In the genomic region with DNA sequence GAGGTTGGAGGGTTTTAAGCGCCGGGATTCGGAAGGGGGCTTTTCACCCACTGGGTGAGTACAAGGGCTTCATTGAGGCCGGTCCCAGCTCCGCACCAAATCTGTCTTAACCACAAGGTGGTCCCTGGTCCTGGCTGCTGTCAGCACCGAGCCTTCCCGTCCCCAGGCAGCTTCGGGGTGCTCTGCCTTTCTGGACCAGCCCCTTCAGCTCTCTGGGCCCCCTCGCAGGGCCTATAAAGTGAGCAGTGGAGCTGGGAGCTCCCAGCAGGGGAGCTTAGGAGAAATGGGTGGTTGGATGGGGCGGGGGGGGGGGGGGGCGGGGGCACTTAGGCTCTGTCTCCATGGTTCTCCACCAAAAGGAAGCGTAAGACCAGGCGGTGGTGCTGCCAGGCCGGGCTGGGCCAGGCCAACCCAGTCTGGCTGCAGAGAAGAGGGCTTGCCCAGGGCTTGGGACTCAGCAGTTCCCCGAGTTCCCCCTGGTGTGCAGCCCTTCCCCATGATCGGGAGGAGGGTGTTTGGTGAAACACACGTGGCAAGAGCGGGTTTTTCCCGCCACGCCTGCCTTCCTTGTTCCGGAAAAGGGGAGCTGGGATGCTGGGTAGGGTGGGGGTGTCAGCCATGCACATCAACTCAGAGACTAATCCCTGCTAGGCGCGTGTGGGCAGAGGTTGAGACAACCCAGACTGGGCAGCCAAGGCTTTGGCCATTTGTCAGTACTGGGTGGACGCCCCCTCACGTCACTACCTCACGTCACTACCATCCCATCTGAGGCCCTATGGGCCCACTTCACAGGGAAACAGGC, we compare ENCODE assay signal across 10 cellular contexts. TPM values are rescaled to one million over a fixed set of nuclear protein-coding genes. Genes with fewer than 3 reads are reported as not detected.
DNase-seq lines count a peak whose midpoint lies in the region; FAIRE-seq and TF ChIP-seq lines count a peak whose summit lies in the region.
"Had no signal": no experiment of that assay in that cellular context is flagged by ENCODE, and none has a peak within 500 bp of the region (broad histone marks: within the 10 kb centered on the region; RNA-seq: fewer than 3 reads in every experiment).

No MANE protein-coding gene starts in this region.

- TF ChIP-seq RAD21 in neural cell (conservative IDR thresholded peaks at IDR 0.05), result no peak

- H3K4me2 ChIP-seq in endothelial cell of umbilical vein (ENCODE audit: insufficient read depth, low read length), result peak overlapping the region; percentile 7
- no peak overlapping the region for H3K4me2 ChIP-seq in neural cell (ENCODE audit: low read length)

- no peaks in the 10 kb centered on the region for H3F3A ChIP-seq in neural cell (ENCODE audit: insufficient read depth, low read length, poor library complexity, severe bottlenecking)

- H3K9ac ChIP-seq in endothelial cell of umbilical vein (replicated peaks; ENCODE audit: extremely low read depth, insufficient read depth, low read length) (peak overlapping the region; percentile 82), neural cell (ENCODE audit: low read length) (no peak overlapping the region)

- DNase-seq in AG04449 (ENCODE audit: low read depth, low spot score) (no peak), LNCaP clone FGC (ENCODE audit: low read depth) (no peak), endothelial cell of umbilical vein (ENCODE audit: low read depth, low spot score) (no peak), D721Med (ENCODE audit: insufficient read length, low spot score) (no peak), NOMO-1 treated with dmso at 0.1 percent for 144 hours (lab: John Stamatoyannopoulos, UW; ENCODE audit: unreplicated experiment) (no peak), immature natural killer cell (no peak), hippocampal formation (lab: John Stamatoyannopoulos, UW) (no peak)
- DNase-seq: NCI-H2081 treated with DMSO at 0.1 percent for 48 hours had no signal

- H3K4me1 ChIP-seq in endothelial cell of umbilical vein (ENCODE audit: control insufficient read depth, extremely low read depth, insufficient read depth, low read length), result peaks cover 5% of the 10 kb centered on the region

- H3K27me3 ChIP-seq in endothelial cell of umbilical vein (ENCODE audit: control insufficient read depth in 2 of 2, insufficient read depth in 2 of 2, low read length in 2 of 2) (peaks cover 8 to 14% of the 10 kb centered on the region in 2 experiments), neural cell (ENCODE audit: insufficient read depth, low read depth, low read length) (peaks cover 31% of the 10 kb centered on the region)

- no peaks in the 10 kb centered on the region for H3K36me3 Mint-ChIP-seq in immature natural killer cell

- H3K4me3 Mint-ChIP-seq in immature natural killer cell, result no peak overlapping the region

- no peak for FAIRE-seq in endothelial cell of umbilical vein (lab: Jason Lieb, UNC)
- no peak for FAIRE-seq in D721Med (lab: Jason Lieb, UNC)
- FAIRE-seq: bronchial epithelial cell had no signal

- POLR2A ChIA-PET in AG04449 (lab: Yijun Ruan, JAX), result interaction anchor here (0.6 to 2.2 kb wide), 3 partner anchors 15 to 104 kb away, joined by 3 to 17 read pairs (median 3); no protein-coding TSS in a partner anchor
- POLR2A ChIA-PET in endothelial cell of umbilical vein (lab: Charles Lee), result interaction anchor here (0.6 kb wide), 1 partner anchor 655 kb away, joined by 3 read pairs; no protein-coding TSS in a partner anchor

- H3K36me3 ChIP-seq in endothelial cell of umbilical vein (ENCODE audit: control insufficient read depth in 2 of 2, extremely low read depth in 1 of 2, insufficient read depth in 2 of 2, low read length in 2 of 2) (no peaks in the 10 kb centered on the region), neural cell (ENCODE audit: insufficient read depth, low read length) (no peaks in the 10 kb centered on the region)

- no peak overlapping the region for H3K27ac Mint-ChIP-seq in immature natural killer cell

- no peaks in the 10 kb centered on the region for H3K9me3 Mint-ChIP-seq in immature natural killer cell

- intact Hi-C loops in endothelial cell of umbilical vein (cut with micrococcal nuclease), result loop anchor here (5.0 kb wide), 1 partner anchor 46 kb away; no protein-coding TSS in a partner anchor

- CTCF ChIA-PET in AG04449 (lab: Yijun Ruan, JAX) (interaction anchor here (0.9 to 3.9 kb wide), 9 partner anchors 12 to 85 kb away, joined by 3 to 19 read pairs (median 5); no protein-coding TSS in a partner anchor), endothelial cell of umbilical vein (lab: Charles Lee) (interaction anchor here (0.6 to 1.0 kb wide), 2 partner anchors 27 to 942 kb away, joined by 3 read pairs; no protein-coding TSS in a partner anchor)

- no peaks in the 10 kb centered on the region for H3K79me2 ChIP-seq in endothelial cell of umbilical vein (ENCODE audit: control insufficient read depth, insufficient read depth, low read length)
- no peaks in the 10 kb centered on the region for H3K79me2 ChIP-seq in neural cell (replicated peaks; ENCODE audit: insufficient read depth, low read length)

- no peaks in the 10 kb centered on the region for H3K9me1 ChIP-seq in endothelial cell of umbilical vein (replicated peaks; ENCODE audit: control insufficient read depth, extremely low read depth, insufficient read depth, low read length)

- BruUV-seq in endothelial cell of umbilical vein (replicated peaks; lab: Mats Ljungman, UMichigan), result no TSS peak

- peak overlapping the region; percentile 49 for H3K4me3 ChIP-seq in AG04449 (ENCODE audit: low read depth, low read length)
- H3K4me3 ChIP-seq in LNCaP clone FGC (ENCODE audit: low read depth, low read length), result peak overlapping the region; percentile 32; the same call in 1 of the 2 replicates
- peak overlapping the region; percentile 33 to 44 (median 33) for H3K4me3 ChIP-seq in endothelial cell of umbilical vein (replicated peaks in 1 of 3; ENCODE audit: insufficient read depth in 1 of 3, low read depth in 1 of 3, low read length in 3 of 3)
- H3K4me3 ChIP-seq in neural cell (ENCODE audit: low read length), result peak overlapping the region; percentile 60

- H3K27me3 Mint-ChIP-seq in immature natural killer cell (ENCODE audit: low read depth in 3 of 3), result peaks cover 4 to 12% (median 5%) of the 10 kb centered on the region in 3 donors

- no peak for TF ChIP-seq CTCF in AG04449 (IDR thresholded peaks at IDR 0.05; ENCODE audit: insufficient read depth, low read length, missing control alignments)
- TF ChIP-seq CTCF in LNCaP clone FGC (IDR thresholded peaks at IDR 0.05; ENCODE audit: control insufficient read depth, extremely low read depth, insufficient read depth), result no peak
- TF ChIP-seq CTCF in endothelial cell of umbilical vein (IDR thresholded peaks at IDR 0.05; ENCODE audit: extremely low read depth in 1 of 2, insufficient read depth in 1 of 2, low read depth in 1 of 2, low read length in 2 of 2), result no peak
- TF ChIP-seq CTCF in neural cell (IDR thresholded peaks at IDR 0.05; ENCODE audit: poor library complexity, severe bottlenecking), result no peak
- no peak for TF ChIP-seq CTCF in D721Med (IDR thresholded peaks at IDR 0.05; ENCODE audit: insufficient read depth, missing control alignments)

- H2AFZ ChIP-seq in endothelial cell of umbilical vein (ENCODE audit: low read depth, low read length) (peak overlapping the region; percentile 48), neural cell (ENCODE audit: low read depth, low read length) (no peak overlapping the region)

- no peaks in the 10 kb centered on the region for H3K9me2 ChIP-seq in neural cell (ENCODE audit: insufficient read depth, low read length)

- no peaks in the 10 kb centered on the region for H3K9me3 ChIP-seq in endothelial cell of umbilical vein (replicated peaks; ENCODE audit: control insufficient read depth, insufficient read depth, low read length)
- no peaks in the 10 kb centered on the region for H3K9me3 ChIP-seq in neural cell (ENCODE audit: low read length)

- dilution Hi-C loops in endothelial cell of umbilical vein (cut with MboI; ENCODE audit: extremely low pct_ligation_motif_present, low sequenced_read_pairs), result no loop called here

- no peak for TF ChIP-seq EP300 in neural cell (conservative IDR thresholded peaks at IDR 0.05; ENCODE audit: poor library complexity, severe bottlenecking)

- peak overlapping the region; percentile 56 for H3K27ac ChIP-seq in endothelial cell of umbilical vein (ENCODE audit: insufficient read depth, low read depth, low read length)
- H3K27ac ChIP-seq in neural cell (ENCODE audit: low read length), result no peak overlapping the region

- H4K20me1 ChIP-seq in endothelial cell of umbilical vein (replicated peaks; ENCODE audit: control insufficient read depth, extremely low read depth, insufficient read depth, low read length) (no peaks in the 10 kb centered on the region), neural cell (ENCODE audit: insufficient read depth) (no peaks in the 10 kb centered on the region)

- no peak for TF ChIP-seq POLR2A in endothelial cell of umbilical vein (IDR thresholded peaks at IDR 0.05; ENCODE audit: low read depth, low read length)

- no peaks in the 10 kb centered on the region for H3K4me1 Mint-ChIP-seq in immature natural killer cell

RNA-seq across cellular contexts. Expression of a gene that starts 32.7 kb away (rescaled TPM):
- 0.32 and 0.77 TPM in 2 replicates for total RNA-seq in endothelial cell of umbilical vein
- polyA plus RNA-seq in endothelial cell of umbilical vein, result 0.19 and 0.30 TPM in 2 replicates
- polyA plus RNA-seq in endothelial cell of umbilical vein (2011; cell fraction: cytosol; rRNA removed), result 0.06 and 0.08 TPM in 2 replicates
- polyA plus RNA-seq in endothelial cell of umbilical vein (2011; cell fraction: nucleus; rRNA removed), result not detected in 2 replicates
- 0.78 and 2.2 TPM in 2 replicates for polyA plus RNA-seq in endothelial cell of umbilical vein (2012)
- polyA minus RNA-seq in endothelial cell of umbilical vein, result not detected in 2 replicates
- polyA minus RNA-seq in endothelial cell of umbilical vein (2011; cell fraction: cytosol; rRNA and poly(A)+ RNA removed), result not detected
- not detected in 2 replicates for polyA minus RNA-seq in endothelial cell of umbilical vein (2011; cell fraction: nucleus; rRNA and poly(A)+ RNA removed)
- not detected in 2 replicates for polyA plus RNA-seq in neural cell
- polyA minus RNA-seq in neural cell, result not detected in 2 replicates
- polyA plus RNA-seq in immature natural killer cell, result under 1 TPM in 1 of 3 donors, not detected in 2; 0.18 TPM
- total RNA-seq: bronchial epithelial cell had no signal

RNA-seq across cellular contexts. Expression of a gene that starts 54.7 kb away (rescaled TPM):
- total RNA-seq in endothelial cell of umbilical vein, result not detected in 2 replicates
- polyA plus RNA-seq in endothelial cell of umbilical vein (not detected in 2 replicates), neural cell (0.63 and 1.2 TPM in 2 replicates), immature natural killer cell (not detected)
- not detected in 2 replicates for polyA plus RNA-seq in endothelial cell of umbilical vein (2011; cell fraction: cytosol; rRNA removed)
- polyA plus RNA-seq in endothelial cell of umbilical vein (2011; cell fraction: nucleus; rRNA removed), result not detected in 2 replicates
- polyA plus RNA-seq in endothelial cell of umbilical vein (2012), result 0.11 TPM in 1 of 2 replicates, not detected in the other
- polyA minus RNA-seq in endothelial cell of umbilical vein (not detected in 2 replicates), neural cell (0.73 and 0.81 TPM in 2 replicates)
- polyA minus RNA-seq in endothelial cell of umbilical vein (2011; cell fraction: cytosol; rRNA and poly(A)+ RNA removed), result 93.3 TPM
- 0.53 TPM in 1 of 2 replicates, not detected in the other for polyA minus RNA-seq in endothelial cell of umbilical vein (2011; cell fraction: nucleus; rRNA and poly(A)+ RNA removed)

RNA-seq across cellular contexts. Expression of a gene that starts 56.2 kb away (rescaled TPM):
- total RNA-seq in endothelial cell of umbilical vein, result 22.9 and 23.8 TPM in 2 replicates
- polyA plus RNA-seq in endothelial cell of umbilical vein (20.3 and 21.3 TPM in 2 replicates), neural cell (18.4 and 24.6 TPM in 2 replicates), immature natural killer cell (10 to 100 TPM; 13.9 to 26.6 (median 19.9) TPM)
- polyA plus RNA-seq in endothelial cell of umbilical vein (2011; cell fraction: cytosol; rRNA removed), result 17.1 and 21.1 TPM in 2 replicates
- polyA plus RNA-seq in endothelial cell of umbilical vein (2011; cell fraction: nucleus; rRNA removed), result 25.6 and 26.2 TPM in 2 replicates
- 14.9 and 17.5 TPM in 2 replicates for polyA plus RNA-seq in endothelial cell of umbilical vein (2012)
- polyA minus RNA-seq in endothelial cell of umbilical vein (10.0 and 12.2 TPM in 2 replicates), neural cell (23.3 and 24.8 TPM in 2 replicates)
- polyA minus RNA-seq in endothelial cell of umbilical vein (2011; cell fraction: cytosol; rRNA and poly(A)+ RNA removed), result 11.4 TPM
- 7.1 and 8.8 TPM in 2 replicates for polyA minus RNA-seq in endothelial cell of umbilical vein (2011; cell fraction: nucleus; rRNA and poly(A)+ RNA removed)
